In genomic region chrX:143081231-143081630, GRCh38 we compare ENCODE assay signal across 22 cellular contexts. TPM values are rescaled to one million over a fixed set of nuclear protein-coding genes. Genes with fewer than 3 reads are reported as not detected.
DNase-seq lines count a peak whose midpoint lies in the region; ATAC-seq, FAIRE-seq and TF ChIP-seq lines count a peak whose summit lies in the region.
"Had no signal": no experiment of that assay in that cellular context is flagged by ENCODE, and none has a peak within 500 bp of the region (broad histone marks: within the 10 kb centered on the region; RNA-seq: fewer than 3 reads in every experiment).

No MANE protein-coding gene starts in this region.

- no peaks in the 10 kb centered on the region for H3K4me1 ChIP-seq in GM12878 (ENCODE audit: control insufficient read depth, insufficient read depth, low read length)
- H3K4me1 ChIP-seq: A549; BLaER1 treated with 17β-estradiol and CSF1 and Interleukin-3, amounts not matched to agents 10 nM and 100 nM had no signal

- SMC1A ChIA-PET in GM12878 (lab: Charles Lee; ENCODE audit: uncharacterized antibody, unreplicated experiment), result no interaction called here

- 54% methylated on average over 3 of the region's 3 CpGs for WGBS in GM12878 (ENCODE audit: insufficient coverage, insufficient replicate concordance, low lambda C conversion rate, missing lambda C conversion rate)

- peaks cover 2% of the 10 kb centered on the region; the same call in 1 of the 3 replicates for H3K9me3 ChIP-seq in GM12878 (replicated peaks; ENCODE audit: control insufficient read depth, insufficient read depth, low read length)
- H3K9me3 ChIP-seq: A549 had no signal

- CTCF ChIA-PET in GM12878 (lab: Yijun Ruan, JAX), result interaction anchor here (1.0 kb wide), 1 partner anchor 11 kb away, joined by 3 read pairs; no protein-coding TSS in a partner anchor

- H3K79me2 ChIP-seq in GM12878 (ENCODE audit: control insufficient read depth, insufficient read depth, low read length), result no peaks in the 10 kb centered on the region

- TF ChIP-seq CTCF in GM13977 (IDR thresholded peaks at IDR 0.05; ENCODE audit: extremely low read depth, insufficient read depth, missing control alignments) (no peak), GM12878 (IDR thresholded peaks at IDR 0.05 in 2 of 3, conservative IDR thresholded peaks at IDR 0.05 in 1 of 3; ENCODE audit: control insufficient read depth in 2 of 3, extremely low read depth in 1 of 3, insufficient read depth in 1 of 3, low read depth in 3 of 3, low read length in 3 of 3) (no peak)

- no peak for TF ChIP-seq EP300 in GM12878 (IDR thresholded peaks at IDR 0.05; ENCODE audit: borderline replicate concordance in 1 of 2, control insufficient read depth in 1 of 2, low read depth in 2 of 2, low read length in 2 of 2)

- RAD21 ChIA-PET in GM12878 (lab: Charles Lee; ENCODE audit: unreplicated experiment), result no interaction called here

- no peak overlapping the region for H3K27ac ChIP-seq in GM12878 (ENCODE audit: control insufficient read depth, insufficient read depth)
- H3K27ac ChIP-seq: A549; BLaER1 treated with 17β-estradiol and CSF1 and Interleukin-3, amounts not matched to agents 10 nM and 100 nM had no signal

- intact Hi-C loops in GM12878 (cut with micrococcal nuclease; ENCODE audit: unreplicated experiment), result no loop called here

- BruUV-seq in GM12878 (replicated peaks; lab: Mats Ljungman, UMichigan), result no TSS peak

- no peak for TF ChIP-seq RAD21 in GM12878 (IDR thresholded peaks at IDR 0.05; ENCODE audit: insufficient read depth, low read depth, low read length)

- no peak overlapping the region for H2AFZ ChIP-seq in GM12878 (ENCODE audit: control insufficient read depth, low read depth, low read length)

- in situ Hi-C loops in GM13977 (cut with MboI; ENCODE audit: low pct_unique_long_range_greater_than_20kb, low sequenced_read_pairs, unreplicated experiment), result no loop called here
- in situ Hi-C loops in GM12878 (cut with MboI), result no loop called here

- no peak overlapping the region for H3K9ac ChIP-seq in GM12878 (ENCODE audit: control insufficient read depth, insufficient read depth, low read length)
- H3K9ac ChIP-seq: BLaER1 treated with 17β-estradiol and CSF1 and Interleukin-3, amounts not matched to agents 10 nM and 100 nM had no signal

- H3K27me3 ChIP-seq in GM12878 (replicated peaks in 1 of 2; ENCODE audit: control insufficient read depth in 2 of 2, insufficient read depth in 2 of 2, low read length in 1 of 2), result no peaks in the 10 kb centered on the region

- TF ChIP-seq POLR2A in GM12878 (IDR thresholded peaks at IDR 0.05; ENCODE audit: low read depth, low read length), result no peak

- H3K4me3 ChIP-seq in GM12878, result no peak overlapping the region
- H3K4me3 ChIP-seq: A549; BLaER1 treated with 17β-estradiol and CSF1 and Interleukin-3, amounts not matched to agents 10 nM and 100 nM had no signal

- H3K4me2 ChIP-seq in GM12878 (ENCODE audit: control insufficient read depth, insufficient read depth), result no peak overlapping the region
- H3K4me2 ChIP-seq: A549; BLaER1 treated with 17β-estradiol and CSF1 and Interleukin-3, amounts not matched to agents 10 nM and 100 nM had no signal

- FAIRE-seq in GM12878 (lab: Jason Lieb, UNC), result no peak
- FAIRE-seq: A549, G401.6, H1, HTR-8/SVneo, RCC 7860 had no signal

- DNase-seq in GM13977 (ENCODE audit: low spot score) (peak; percentile 12), GM12878 (ENCODE audit: low read depth, low spot score) (no peak), HT-29 (ENCODE audit: low spot score) (no peak)
- DNase-seq: DND-41, NCI-H187, NCI-H226, NCI-H526 treated with DMSO at 0.1 percent for 48 hours, Right ventricle myocardium superior had no signal

- no peaks in the 10 kb centered on the region for H4K20me1 ChIP-seq in GM12878 (ENCODE audit: control insufficient read depth, insufficient read depth)
- H4K20me1 ChIP-seq: BLaER1 treated with 17β-estradiol and CSF1 and Interleukin-3, amounts not matched to agents 10 nM and 100 nM had no signal

- POLR2A ChIA-PET in GM12878 (lab: Charles Lee), result no interaction called here

- H3K36me3 ChIP-seq in GM12878 (ENCODE audit: control insufficient read depth in 2 of 2, insufficient read depth in 2 of 2, low read length in 1 of 2), result no peaks in the 10 kb centered on the region
- H3K36me3 ChIP-seq: BLaER1 treated with 17β-estradiol and CSF1 and Interleukin-3, amounts not matched to agents 10 nM and 100 nM had no signal

- ATAC-seq in GM19351 (IDR thresholded peaks at IDR 0.05; ENCODE audit: unreplicated experiment), result peak; percentile 80
- peak; percentile 81 for ATAC-seq in HG02852 (IDR thresholded peaks at IDR 0.05; ENCODE audit: unreplicated experiment)
- peak; percentile 93 for ATAC-seq in GM12878
- no peak for ATAC-seq in HG03045 (IDR thresholded peaks at IDR 0.05; ENCODE audit: unreplicated experiment)
- ATAC-seq in HG02571 (IDR thresholded peaks at IDR 0.05; ENCODE audit: unreplicated experiment), result no peak
- ATAC-seq: A549, SK-N-SH treated with all-trans-retinoic acid at 6 μM for 48 hours had no signal

TF ChIP-seq in GM12878, 131 proteins besides CTCF, POLR2A, EP300 and RAD21 (continues in another document):
- TF ChIP-seq EGR1 (IDR thresholded peaks at IDR 0.05; ENCODE audit: borderline replicate concordance in 1 of 2, low read depth in 2 of 2, low read length in 2 of 2) (no peak), RBBP5 (conservative IDR thresholded peaks at IDR 0.05) (no peak), NRF1 (conservative IDR thresholded peaks at IDR 0.05; ENCODE audit: low read depth, low read length) (no peak), BCL11A (IDR thresholded peaks at IDR 0.05; ENCODE audit: low read depth, low read length) (no peak), IRF5 (IDR thresholded peaks at IDR 0.05; ENCODE audit: borderline replicate concordance) (no peak), NR2C1 (IDR thresholded peaks at IDR 0.05) (no peak), RAD51 (IDR thresholded peaks at IDR 0.05) (no peak), ZNF274 (IDR thresholded peaks at IDR 0.05; ENCODE audit: insufficient read depth, insufficient read length) (no peak), DPF2 (IDR thresholded peaks at IDR 0.05) (no peak)
- TF ChIP-seq, protein P1, sequence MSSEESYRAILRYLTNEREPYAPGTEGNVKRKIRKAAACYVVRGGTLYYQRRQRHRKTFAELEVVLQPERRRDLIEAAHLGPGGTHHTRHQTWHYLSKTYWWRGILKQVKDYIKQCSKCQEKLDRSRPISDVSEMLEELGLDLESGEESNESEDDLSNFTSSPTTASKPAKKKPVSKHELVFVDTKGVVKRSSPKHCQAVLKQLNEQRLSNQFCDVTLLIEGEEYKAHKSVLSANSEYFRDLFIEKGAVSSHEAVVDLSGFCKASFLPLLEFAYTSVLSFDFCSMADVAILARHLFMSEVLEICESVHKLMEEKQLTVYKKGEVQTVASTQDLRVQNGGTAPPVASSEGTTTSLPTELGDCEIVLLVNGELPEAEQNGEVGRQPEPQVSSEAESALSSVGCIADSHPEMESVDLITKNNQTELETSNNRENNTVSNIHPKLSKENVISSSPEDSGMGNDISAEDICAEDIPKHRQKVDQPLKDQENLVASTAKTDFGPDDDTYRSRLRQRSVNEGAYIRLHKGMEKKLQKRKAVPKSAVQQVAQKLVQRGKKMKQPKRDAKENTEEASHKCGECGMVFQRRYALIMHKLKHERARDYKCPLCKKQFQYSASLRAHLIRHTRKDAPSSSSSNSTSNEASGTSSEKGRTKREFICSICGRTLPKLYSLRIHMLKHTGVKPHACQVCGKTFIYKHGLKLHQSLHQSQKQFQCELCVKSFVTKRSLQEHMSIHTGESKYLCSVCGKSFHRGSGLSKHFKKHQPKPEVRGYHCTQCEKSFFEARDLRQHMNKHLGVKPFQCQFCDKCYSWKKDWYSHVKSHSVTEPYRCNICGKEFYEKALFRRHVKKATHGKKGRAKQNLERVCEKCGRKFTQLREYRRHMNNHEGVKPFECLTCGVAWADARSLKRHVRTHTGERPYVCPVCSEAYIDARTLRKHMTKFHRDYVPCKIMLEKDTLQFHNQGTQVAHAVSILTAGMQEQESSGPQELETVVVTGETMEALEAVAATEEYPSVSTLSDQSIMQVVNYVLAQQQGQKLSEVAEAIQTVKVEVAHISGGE (CRISPR knock-in tag; IDR thresholded peaks at IDR 0.05), result no peak

RNA-seq across cellular contexts. Expression of gene SPANXN4, which starts 55.5 kb away (rescaled TPM):
- total RNA-seq in GM12878 (2013; cell fraction: nucleolus; rRNA removed), result not detected in 2 replicates
- not detected in 2 replicates for total RNA-seq in GM12878 (2014; rRNA removed)
- total RNA-seq in GM12878 (2014; rRNA removed; fragmentation: Illumina TruSeq; extraction: Trizol), result not detected in 2 replicates
- total RNA-seq in GM12878 (2021), result not detected in 2 replicates
- not detected for polyA plus RNA-seq in GM12878 (2011; ENCODE audit: low read depth)
- not detected in 2 replicates for polyA plus RNA-seq in GM12878 (2011; rRNA removed)
- not detected in 2 replicates for polyA plus RNA-seq in GM12878 (2011; cell fraction: cytosol; rRNA removed)
- polyA plus RNA-seq in GM12878 (2011; cell fraction: nucleus; rRNA removed), result not detected in 2 replicates
- polyA plus RNA-seq in GM12878 (2012), result not detected in 2 replicates
- not detected in 2 replicates for polyA plus RNA-seq in GM12878 (2014; fragmentation: Illumina TruSeq; extraction: Trizol)
- not detected for polyA plus RNA-seq in GM12878 (2014; fragmentation: Nextera tagmentation; extraction: Ambion mirVana)
- not detected in 2 replicates for polyA plus RNA-seq in GM12878 (2014; rRNA removed)
- not detected for polyA plus RNA-seq in GM12878 (2016; fragmentation: Nextera tagmentation; extraction: Ambion mirVana)
- not detected in 2 replicates for polyA minus RNA-seq in GM12878 (2011; rRNA and poly(A)+ RNA removed)
- polyA minus RNA-seq in GM12878 (2011; cell fraction: cytosol; rRNA and poly(A)+ RNA removed), result not detected in 2 replicates
- polyA minus RNA-seq in GM12878 (2011; cell fraction: nucleus; rRNA and poly(A)+ RNA removed), result not detected in 2 replicates
- total RNA-seq in HT-29 (2014; rRNA removed; shearing (Covaris generic)), result not detected in 2 replicates
- total RNA-seq: H1; LHCN-M2; Right ventricle myocardium superior; T-helper 1 cell treated with Interleukin-12 subunit alpha and Interleukin-12 subunit beta and Interleukin-4 antibody, amounts not matched to agents 30 ng/mL and 1 ng/mL, for 36 hours had no signal
- polyA plus RNA-seq: A549, H1, IgD-negative memory B cell had no signal

Comparison
In these comparisons a context has a peak if more than half of its experiments do, and no peak if none do; other contexts are left out.
1. ATAC-seq: peak in GM19351 (single experiment), HG02852 (single experiment) and GM12878 (single experiment); none in HG03045 (single experiment) and HG02571 (single experiment).